In the genomic region with DNA sequence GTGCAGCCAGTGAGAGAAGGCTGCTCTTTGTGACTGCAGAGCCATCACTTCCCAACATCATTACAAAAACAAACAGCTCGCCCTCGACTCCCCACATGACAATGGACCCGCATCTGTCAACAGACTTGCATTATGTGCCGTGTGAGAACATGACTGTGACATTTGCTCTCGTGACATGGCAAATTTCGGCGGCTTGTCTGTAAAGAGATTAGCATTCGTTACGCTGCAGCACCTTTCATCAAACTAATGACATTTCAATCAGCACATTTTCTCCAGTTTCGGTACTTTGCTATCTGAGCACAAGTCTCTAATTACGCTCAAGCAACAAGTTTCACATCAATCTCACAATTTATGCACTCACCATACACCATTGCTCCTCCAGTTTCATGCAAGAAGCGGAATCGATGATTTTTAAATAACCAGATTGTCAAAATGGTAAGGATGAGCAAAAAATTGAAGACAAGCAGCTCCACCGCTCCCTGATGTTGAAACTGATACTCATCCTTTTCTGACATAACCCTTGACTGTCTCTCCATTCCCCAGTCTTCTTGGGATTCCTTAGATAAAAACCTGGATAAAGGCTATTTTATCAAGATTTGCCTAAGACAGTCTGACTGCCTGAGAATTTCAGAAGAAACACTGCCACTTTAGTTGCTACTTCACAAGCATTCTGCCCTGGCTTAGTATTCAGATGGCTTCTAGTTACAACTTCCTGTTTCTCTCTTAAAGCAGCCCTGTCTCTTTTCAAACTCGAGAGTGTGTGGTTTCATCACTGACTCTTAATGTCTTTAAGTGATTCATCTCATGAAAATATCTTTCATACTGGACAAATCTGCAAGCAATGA, we compare ENCODE assay signal across 8 cellular contexts. TPM values are rescaled to one million over a fixed set of nuclear protein-coding genes. Genes with fewer than 3 reads are reported as not detected.
A peak's percentile ranks its signal among the peaks of the same experiment; 100 is the strongest.
DNase-seq lines count a peak whose midpoint lies in the region; ATAC-seq, FAIRE-seq and TF ChIP-seq lines count a peak whose summit lies in the region.

A gene (minus strand): TSS at position 682 of the 845 bp plus-strand sequence. CDS start 146 bp downstream, at position 536.

- no peak within 1 kb of the TSS for H2AFZ ChIP-seq in HepG2 (ENCODE audit: low read length)

- no peak for TF ChIP-seq CTCF in liver (IDR thresholded peaks at IDR 0.05; ENCODE audit: low read depth, low read length, missing input control)
- no peak for TF ChIP-seq CTCF in HepG2 (CRISPR knock-in tag; IDR thresholded peaks at IDR 0.05)
- no peak for TF ChIP-seq CTCF in VCaP (conservative IDR thresholded peaks at IDR 0.05)
- TF ChIP-seq CTCF in lower leg skin (IDR thresholded peaks at IDR 0.05) = no peak

- TF ChIP-seq POLR2A in HepG2 (IDR thresholded peaks at IDR 0.05; ENCODE audit: insufficient read depth in 1 of 2, low read depth in 2 of 2, low read length in 2 of 2) = no peak
- TF ChIP-seq POLR2A in lower leg skin (IDR thresholded peaks at IDR 0.05) = no peak

- H3K27me3 ChIP-seq in liver (ENCODE audit: control insufficient read depth in 4 of 4, insufficient read depth in 4 of 4, low read length in 3 of 4) (no peaks in the 10 kb centered on the region), HepG2 (ENCODE audit: control insufficient read depth in 1 of 2, insufficient read depth in 2 of 2, low read length in 2 of 2) (no peaks in the 10 kb centered on the region)

- no peaks in the 10 kb centered on the region for H4K20me1 ChIP-seq in HepG2 (ENCODE audit: insufficient read depth, low read length)

- H3K27ac ChIP-seq in liver (ENCODE audit: low read depth in 1 of 2, low read length in 2 of 2) = peak within 1 kb of the TSS; percentile 14 to 25
- H3K27ac ChIP-seq in HepG2 (ENCODE audit: extremely low read length, insufficient read depth, low read length) = no peak within 1 kb of the TSS
- peak within 1 kb of the TSS; percentile 38 for H3K27ac ChIP-seq in VCaP

- CTCF ChIA-PET in HepG2 (lab: Yijun Ruan, JAX; ENCODE audit: low intra/inter-chr PET ratio, low total read pairs) = no interaction called here

- POLR2A ChIA-PET in HepG2 (lab: Yijun Ruan, JAX) = no interaction called here

- H3K4me2 ChIP-seq in HepG2 (ENCODE audit: low read depth, low read length) = no peak within 1 kb of the TSS

- H3K9me3 ChIP-seq in liver (ENCODE audit: control insufficient read depth in 4 of 4, low read length in 3 of 4) = no peaks in the 10 kb centered on the region
- H3K9me3 ChIP-seq in HepG2 (ENCODE audit: low read length) = no peaks in the 10 kb centered on the region

- BruUV-seq in HepG2 (replicated peaks; lab: Mats Ljungman, UMichigan) = no TSS peak

- no peaks in the 10 kb centered on the region for H3K79me2 ChIP-seq in HepG2 (ENCODE audit: insufficient read depth, low read length)

- no peaks in the 10 kb centered on the region for H3K36me3 ChIP-seq in liver (ENCODE audit: control insufficient read depth in 4 of 4, insufficient read depth in 3 of 4, low read depth in 1 of 4, low read length in 3 of 4)
- no peaks in the 10 kb centered on the region for H3K36me3 ChIP-seq in HepG2 (replicated peaks in 1 of 2; ENCODE audit: control insufficient read depth in 1 of 2, insufficient read depth in 2 of 2, low read length in 2 of 2)

- intact Hi-C loops in HepG2 (cut with micrococcal nuclease; ENCODE audit: unreplicated experiment) = no loop called here
- intact Hi-C loops in lower leg skin (cut with DNase I; ENCODE audit: low total_unique reads) = no loop called here

- no peak for FAIRE-seq in HepG2 (lab: Jason Lieb, UNC)

- 8% methylated on average over 15 of the region's 15 CpGs for WGBS in liver
- 22% methylated on average over 11 of the region's 15 CpGs for WGBS in HepG2 (ENCODE audit: low lambda C conversion rate)
- WGBS in lower leg skin, 2 donors = 1 to 2% methylated on average over 15 of the region's 15 CpGs

- no peak for ATAC-seq in HepG2
- peak; percentile 87 for ATAC-seq in HG02588 (IDR thresholded peaks at IDR 0.05; ENCODE audit: unreplicated experiment)

- H3K4me1 ChIP-seq in liver (ENCODE audit: control insufficient read depth in 4 of 4, insufficient read depth in 4 of 4, low read length in 3 of 4) (peaks cover 0 to 3% (median 0%) of the 10 kb centered on the region in 4 donors), HepG2 (ENCODE audit: insufficient read depth, low read length) (no peaks in the 10 kb centered on the region)

- in situ Hi-C loops in HepG2 (cut with HindIII; ENCODE audit: extremely low pct_ligation_motif_present, low pct_unique_long_range_greater_than_20kb) = no loop called here

- H3K4me3 ChIP-seq in liver (ENCODE audit: low read depth in 1 of 3, low read length in 3 of 3) = peak within 1 kb of the TSS; percentile 49 to 70 (median 68)
- H3K4me3 ChIP-seq in HepG2 (replicated peaks in 1 of 3; ENCODE audit: insufficient read depth in 1 of 3, low read depth in 2 of 3, low read length in 3 of 3) = no peak within 1 kb of the TSS
- H3K4me3 ChIP-seq in lower leg skin (ENCODE audit: low read depth, poor library complexity, severe bottlenecking) = peak within 1 kb of the TSS; percentile 44

- DNase-seq in HepG2 (ENCODE audit: low spot score) (no peak), NCI-H1105 (lab: John Stamatoyannopoulos, UW) (peak; percentile 46), ecto neural progenitor cell (ENCODE audit: low spot score) (peak; percentile 50), lower leg skin (ENCODE audit: low spot score in 2 of 2) (peak; percentile 60 to 87)
- DNase-seq in stimulated activated naive CD4-positive, alpha-beta T cell treated with Interleukin-2 at 50 U/mL for 16 hours (lab: John Stamatoyannopoulos, UW) = peak; percentile 24

- H3K9ac ChIP-seq in liver (ENCODE audit: low read depth in 1 of 2, low read length in 2 of 2) = peak within 1 kb of the TSS; percentile 9 to 49
- no peak within 1 kb of the TSS for H3K9ac ChIP-seq in HepG2 (ENCODE audit: insufficient read depth, low read depth, low read length)

- TF ChIP-seq EP300 in HepG2 (IDR thresholded peaks at IDR 0.05; ENCODE audit: low read depth in 2 of 2, low read length in 2 of 2) = no peak
- no peak for TF ChIP-seq EP300 in HepG2 (CRISPR knock-in tag; IDR thresholded peaks at IDR 0.05; ENCODE audit: borderline replicate concordance)

- no peak for TF ChIP-seq RAD21 in liver (IDR thresholded peaks at IDR 0.05)
- no peak for TF ChIP-seq RAD21 in HepG2 (CRISPR knock-in tag; IDR thresholded peaks at IDR 0.05)

TF ChIP-seq in liver, 16 proteins besides CTCF, POLR2A, EP300 and RAD21:
- no peak for TF ChIP-seq YY1 (IDR thresholded peaks at IDR 0.05)
- no peak for TF ChIP-seq HNF4G (IDR thresholded peaks at IDR 0.05)
- TF ChIP-seq RXRA (IDR thresholded peaks at IDR 0.05) = no peak
- no peak for TF ChIP-seq FOXA2 (IDR thresholded peaks at IDR 0.05)
- no peak for TF ChIP-seq SP1 (IDR thresholded peaks at IDR 0.05)
- TF ChIP-seq JUND (IDR thresholded peaks at IDR 0.05) = no peak
- TF ChIP-seq EGR1 (IDR thresholded peaks at IDR 0.05; ENCODE audit: low read depth in 2 of 2) = no peak
- TF ChIP-seq NR2F2 (IDR thresholded peaks at IDR 0.05) = no peak
- no peak for TF ChIP-seq TAF1 (conservative IDR thresholded peaks at IDR 0.05)

TF ChIP-seq in HepG2, 621 proteins besides CTCF, POLR2A, EP300 and RAD21 (continues in another document):
- TF ChIP-seq NFE2L2 (IDR thresholded peaks at IDR 0.05; ENCODE audit: low read length) (no peak), TCF7L2 (IDR thresholded peaks at IDR 0.05; ENCODE audit: low read depth, low read length) (no peak), ZNF776 (CRISPR knock-in tag; IDR thresholded peaks at IDR 0.05) (no peak), GTF3A (CRISPR knock-in tag; conservative IDR thresholded peaks at IDR 0.05) (no peak), MEF2D (CRISPR knock-in tag; IDR thresholded peaks at IDR 0.05) (no peak), KLF13 (CRISPR knock-in tag; IDR thresholded peaks at IDR 0.05) (no peak), NR2F1 (CRISPR knock-in tag; IDR thresholded peaks at IDR 0.05) (no peak), BHLHE40 (IDR thresholded peaks at IDR 0.05; ENCODE audit: low read length) (no peak)
- TF ChIP-seq, protein P1, sequence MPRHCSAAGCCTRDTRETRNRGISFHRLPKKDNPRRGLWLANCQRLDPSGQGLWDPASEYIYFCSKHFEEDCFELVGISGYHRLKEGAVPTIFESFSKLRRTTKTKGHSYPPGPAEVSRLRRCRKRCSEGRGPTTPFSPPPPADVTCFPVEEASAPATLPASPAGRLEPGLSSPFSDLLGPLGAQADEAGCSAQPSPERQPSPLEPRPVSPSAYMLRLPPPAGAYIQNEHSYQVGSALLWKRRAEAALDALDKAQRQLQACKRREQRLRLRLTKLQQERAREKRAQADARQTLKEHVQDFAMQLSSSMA (CRISPR knock-in tag; IDR thresholded peaks at IDR 0.05) = no peak

RNA-seq across cellular contexts. Expression of the gene that starts here (rescaled TPM):
- 10 to 100 TPM in 1 of 2 donors, 1 to 10 TPM in 1; 8.6 to 15.0 TPM for total RNA-seq in liver
- polyA plus RNA-seq in liver = 1 to 10 TPM; 3.3 to 3.7 TPM
- not detected in 2 replicates for total RNA-seq in HepG2 (2016; rRNA removed; fragmentation: Illumina TruSeq; extraction: Trizol)
- not detected in 2 replicates for total RNA-seq in HepG2 (2016; cell fraction: cytosol; rRNA removed; fragmentation: Illumina TruSeq; extraction: Trizol; ENCODE audit: low read depth)
- not detected in 2 replicates for total RNA-seq in HepG2 (2016; cell fraction: insoluble cytoplasmic fraction; rRNA removed; fragmentation: Illumina TruSeq; extraction: Trizol)
- not detected in 2 replicates for total RNA-seq in HepG2 (2016; cell fraction: membrane; rRNA removed; fragmentation: Illumina TruSeq; extraction: Trizol)
- not detected in 2 replicates for total RNA-seq in HepG2 (2016; cell fraction: nucleus; rRNA removed; fragmentation: Illumina TruSeq; extraction: Trizol)
- not detected in 2 replicates for polyA plus RNA-seq in HepG2 (2011; rRNA removed)
- polyA plus RNA-seq in HepG2 (2011; cell fraction: cytosol; rRNA removed) = not detected in 2 replicates
- polyA plus RNA-seq in HepG2 (2011; cell fraction: nucleus; rRNA removed) = not detected in 2 replicates
- polyA plus RNA-seq in HepG2 (2012) = not detected in 2 replicates
- not detected in 2 replicates for polyA plus RNA-seq in HepG2 (2016; cell fraction: cytosol; fragmentation: Illumina TruSeq; extraction: Trizol; ENCODE audit: low read depth)
- polyA plus RNA-seq in HepG2 (2016; cell fraction: insoluble cytoplasmic fraction; fragmentation: Illumina TruSeq; extraction: Trizol; ENCODE audit: low read depth) = not detected in 2 replicates
- not detected in 2 replicates for polyA plus RNA-seq in HepG2 (2016; cell fraction: membrane; fragmentation: Illumina TruSeq; extraction: Trizol; ENCODE audit: low read depth)
- not detected in 2 replicates for polyA plus RNA-seq in HepG2 (2016; cell fraction: nucleus; fragmentation: Illumina TruSeq; extraction: Trizol; ENCODE audit: insufficient read depth, low read depth)
- not detected in 2 replicates for polyA minus RNA-seq in HepG2 (2011; rRNA and poly(A)+ RNA removed; ENCODE audit: low replicate concordance)
- not detected in 2 replicates for polyA minus RNA-seq in HepG2 (2011; cell fraction: cytosol; rRNA and poly(A)+ RNA removed)
- polyA minus RNA-seq in HepG2 (2011; cell fraction: nucleus; rRNA and poly(A)+ RNA removed) = not detected in 2 replicates
- total RNA-seq in lower leg skin = 10 to 100 TPM; 14.6 to 40.8 (median 23.7) TPM

Comparison
In these comparisons a context has a peak if more than half of its experiments do, and no peak if none do; other contexts are left out.
1. RNA of the gene that starts here (total RNA-seq): 14.6 to 40.8 TPM in lower leg skin and 8.6 to 15.0 TPM in liver; not detected in HepG2; every median in the first group is over 4 times any median in the second.
2. H3K4me3 ChIP-seq: peak in liver (3 of 3) and lower leg skin (single experiment); none in HepG2 (0 of 3).